Comparison of ENCODE assay signal across 22 cellular contexts in the genomic region with DNA sequence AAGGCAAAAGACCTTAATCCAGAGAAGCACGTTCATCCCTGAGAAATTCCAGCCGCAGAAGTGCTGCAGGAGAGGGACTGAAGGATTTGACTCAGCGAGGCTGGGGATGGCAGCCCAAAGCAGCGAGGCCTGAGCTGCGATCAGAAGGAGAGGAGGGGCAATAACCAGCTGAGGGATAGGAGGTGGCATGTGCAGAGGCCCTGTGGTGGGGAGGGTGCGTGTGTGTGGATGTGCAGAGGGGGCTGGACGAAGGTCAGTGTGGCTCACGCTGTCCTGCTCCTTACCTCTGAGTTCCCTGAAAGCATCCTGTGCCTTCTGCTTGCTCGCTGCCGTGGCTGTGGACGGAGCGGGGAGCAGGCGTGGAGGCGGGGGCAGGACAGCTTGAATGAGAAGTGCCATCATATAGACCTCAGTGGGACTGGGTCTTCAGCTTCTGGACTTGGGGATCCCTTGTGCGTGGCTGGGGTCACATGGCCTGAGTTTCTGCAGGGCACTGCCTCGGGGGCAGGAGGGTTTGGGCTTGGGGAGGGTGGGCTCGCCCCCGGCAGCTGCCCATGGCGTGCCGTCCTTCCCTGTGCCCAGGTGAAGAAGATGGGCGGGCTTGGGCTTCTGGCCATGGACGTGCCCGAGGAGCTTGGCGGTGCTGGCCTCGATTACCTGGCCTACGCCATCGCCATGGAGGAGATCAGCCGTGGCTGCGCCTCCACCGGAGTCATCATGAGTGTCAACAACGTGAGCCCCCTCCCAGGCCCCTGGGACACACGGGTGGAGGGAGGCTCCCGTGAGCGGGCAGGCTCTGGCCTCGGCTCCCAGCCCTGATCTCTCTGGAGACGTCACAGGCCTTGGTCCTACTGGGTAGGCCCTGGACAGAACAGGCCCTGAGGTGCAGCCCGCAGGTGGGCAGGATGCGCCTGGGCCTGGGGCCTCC. TPM values are rescaled to one million over a fixed set of nuclear protein-coding genes. Genes with fewer than 3 reads are reported as not detected.
A peak's percentile ranks its signal among the peaks of the same experiment; 100 is the strongest.
DNase-seq lines count a peak whose midpoint lies in the region; ATAC-seq, FAIRE-seq and TF ChIP-seq lines count a peak whose summit lies in the region.
"Had no signal": no experiment of that assay in that cellular context is flagged by ENCODE, and none has a peak within 500 bp of the region (broad histone marks: within the 10 kb centered on the region; RNA-seq: fewer than 3 reads in every experiment).

No MANE protein-coding gene starts in this region.

- H3K27ac ChIP-seq in astrocyte (ENCODE audit: low read depth, low read length) (no peak overlapping the region), brain microvascular endothelial cell (no peak overlapping the region)
- H3K27ac ChIP-seq in naive thymus-derived CD4-positive, alpha-beta T cell (ENCODE audit: low read depth, low read length) = no peak overlapping the region
- H3K27ac ChIP-seq: 22Rv1, C4-2B, SK-N-MC had no signal

- intact Hi-C loops in naive thymus-derived CD4-positive, alpha-beta T cell (cut with micrococcal nuclease) = no loop called here

- no peaks in the 10 kb centered on the region for H3K4me1 ChIP-seq in astrocyte (ENCODE audit: insufficient read depth, low read length)
- H3K4me1 ChIP-seq in naive thymus-derived CD4-positive, alpha-beta T cell (ENCODE audit: control insufficient read depth in 2 of 2, insufficient read depth in 2 of 2, low read length in 2 of 2) = no peaks in the 10 kb centered on the region
- H3K4me1 ChIP-seq: HAP-1 had no signal

- H3K4me3 ChIP-seq in astrocyte (ENCODE audit: insufficient read depth, low read depth, low read length) (no peak overlapping the region), brain microvascular endothelial cell (ENCODE audit: low read depth, low read length) (no peak overlapping the region)
- H3K4me3 ChIP-seq in naive thymus-derived CD4-positive, alpha-beta T cell (ENCODE audit: low read length) = no peak overlapping the region
- H3K4me3 ChIP-seq: HAP-1, SK-N-MC had no signal

- H3K4me1 Mint-ChIP-seq in astrocyte (ENCODE audit: low read depth, unreplicated experiment) = no peaks in the 10 kb centered on the region
- peaks cover 0 to 3% (median 0%) of the 10 kb centered on the region in 7 donors for H3K4me1 Mint-ChIP-seq in naive thymus-derived CD4-positive, alpha-beta T cell
- H3K4me1 Mint-ChIP-seq in stimulated activated effector memory CD8-positive, alpha-beta T cell treated with anti-CD3 and anti-CD28 coated beads, Interleukin-12 subunit alpha, Interleukin-12 subunit beta, amount 100 ng/mL, for 72 hours = peaks cover 5% of the 10 kb centered on the region

- CTCF ChIA-PET in naive thymus-derived CD4-positive, alpha-beta T cell (lab: Charles Lee) = no interaction called here

- H3K36me3 ChIP-seq in astrocyte (ENCODE audit: insufficient read depth, low read length) (no peaks in the 10 kb centered on the region), brain microvascular endothelial cell (replicated peaks) (no peaks in the 10 kb centered on the region)
- H3K36me3 ChIP-seq in naive thymus-derived CD4-positive, alpha-beta T cell (ENCODE audit: control insufficient read depth in 2 of 3, insufficient read depth in 3 of 3, low read length in 3 of 3) = peaks cover 0 to 33% (median 0%) of the 10 kb centered on the region in 3 experiments
- H3K36me3 ChIP-seq: HAP-1 had no signal

- H2AFZ ChIP-seq in astrocyte (ENCODE audit: low read depth, low read length) = no peak overlapping the region

- no peak overlapping the region for H3K4me3 Mint-ChIP-seq in astrocyte (ENCODE audit: unreplicated experiment)
- no peak overlapping the region for H3K4me3 Mint-ChIP-seq in naive thymus-derived CD4-positive, alpha-beta T cell
- H3K4me3 Mint-ChIP-seq in stimulated activated effector memory CD8-positive, alpha-beta T cell treated with anti-CD3 and anti-CD28 coated beads, Interleukin-12 subunit alpha, Interleukin-12 subunit beta, amount 100 ng/mL, for 72 hours = no peak overlapping the region

- no peaks in the 10 kb centered on the region for H3K79me2 ChIP-seq in astrocyte (ENCODE audit: insufficient read depth, low read length)

- no peaks in the 10 kb centered on the region for H3K9me3 ChIP-seq in astrocyte (ENCODE audit: insufficient read depth, low read depth, low read length)
- no peaks in the 10 kb centered on the region for H3K9me3 ChIP-seq in naive thymus-derived CD4-positive, alpha-beta T cell (ENCODE audit: control insufficient read depth in 2 of 3, low read length in 3 of 3)
- H3K9me3 ChIP-seq: HAP-1 had no signal

- no peak for TF ChIP-seq CTCF in astrocyte (IDR thresholded peaks at IDR 0.05; ENCODE audit: insufficient read depth, low read depth, low read length)
- TF ChIP-seq CTCF in brain microvascular endothelial cell (IDR thresholded peaks at IDR 0.05; ENCODE audit: low read depth, low read length, missing control alignments) = no peak

- H4K20me1 ChIP-seq in astrocyte (ENCODE audit: insufficient read depth, low read length) = no peaks in the 10 kb centered on the region

- H3K27me3 ChIP-seq in astrocyte (ENCODE audit: insufficient read depth, low read length) (no peaks in the 10 kb centered on the region), brain microvascular endothelial cell (replicated peaks) (no peaks in the 10 kb centered on the region)
- no peaks in the 10 kb centered on the region for H3K27me3 ChIP-seq in naive thymus-derived CD4-positive, alpha-beta T cell (ENCODE audit: control insufficient read depth in 2 of 2, insufficient read depth in 2 of 2, low read length in 2 of 2)

- ATAC-seq in naive thymus-derived CD4-positive, alpha-beta T cell = peak; percentile 14
- ATAC-seq in stimulated activated effector memory CD8-positive, alpha-beta T cell treated with anti-CD3 and anti-CD28 coated beads, Interleukin-12 subunit alpha, Interleukin-12 subunit beta, amount 100 ng/mL, for 72 hours = peak; percentile 5
- no peak for ATAC-seq in HG03097 (IDR thresholded peaks at IDR 0.05; ENCODE audit: low FRiP score, unreplicated experiment)

- POLR2A ChIA-PET in naive thymus-derived CD4-positive, alpha-beta T cell (lab: Charles Lee) = no interaction called here

- peak; percentile 26 for DNase-seq in NCI-H82 (lab: John Stamatoyannopoulos, UW)
- no peak for DNase-seq in NCI-H82 treated with DMSO at 0.1 percent for 48 hours (lab: John Stamatoyannopoulos, UW; ENCODE audit: unreplicated experiment)
- DNase-seq in astrocyte (ENCODE audit: low read depth) = no peak
- no peak for DNase-seq in naive thymus-derived CD4-positive, alpha-beta T cell
- DNase-seq in stimulated activated effector memory CD8-positive, alpha-beta T cell treated with anti-CD3 and anti-CD28 coated beads, Interleukin-12 subunit alpha, Interleukin-12 subunit beta, amount 100 ng/mL, for 72 hours (ENCODE audit: low spot score in 2 of 2) = no peak
- DNase-seq in brain microvascular endothelial cell = no peak
- DNase-seq in hypothalamus (lab: John Stamatoyannopoulos, UW) = no peak
- DNase-seq: AML-193, NCI-H1092 treated with DMSO at 0.1 percent for 48 hours, NCI-H146, NCI-H2081 treated with DMSO at 0.1 percent for 48 hours, NCI-H446 treated with DMSO at 0.1 percent for 48 hours, NCI-H69, OCI-M1, Right ventricle myocardium superior had no signal

- H3K27ac Mint-ChIP-seq in astrocyte (ENCODE audit: unreplicated experiment) = peak overlapping the region; percentile 69
- H3K27ac Mint-ChIP-seq in naive thymus-derived CD4-positive, alpha-beta T cell = peak overlapping the region in 1 of 9 donors; percentile 46
- H3K27ac Mint-ChIP-seq in stimulated activated effector memory CD8-positive, alpha-beta T cell treated with anti-CD3 and anti-CD28 coated beads, Interleukin-12 subunit alpha, Interleukin-12 subunit beta, amount 100 ng/mL, for 72 hours = no peak overlapping the region

- in situ Hi-C loops in brain microvascular endothelial cell (cut with HindIII; ENCODE audit: low pct_ligation_motif_present, low sequenced_read_pairs) = no loop called here

- H3K36me3 Mint-ChIP-seq in astrocyte (ENCODE audit: low read depth, unreplicated experiment) = peaks cover 5% of the 10 kb centered on the region
- H3K36me3 Mint-ChIP-seq in naive thymus-derived CD4-positive, alpha-beta T cell = peaks cover 0 to 12% (median 8%) of the 10 kb centered on the region in 5 donors
- H3K36me3 Mint-ChIP-seq in stimulated activated effector memory CD8-positive, alpha-beta T cell treated with anti-CD3 and anti-CD28 coated beads, Interleukin-12 subunit alpha, Interleukin-12 subunit beta, amount 100 ng/mL, for 72 hours = peaks cover 8% of the 10 kb centered on the region

- no peaks in the 10 kb centered on the region for H3K27me3 Mint-ChIP-seq in astrocyte (ENCODE audit: low read depth, unreplicated experiment)
- H3K27me3 Mint-ChIP-seq in naive thymus-derived CD4-positive, alpha-beta T cell = no peaks in the 10 kb centered on the region

- H3K9me3 Mint-ChIP-seq in astrocyte (ENCODE audit: unreplicated experiment) = peaks cover 2% of the 10 kb centered on the region
- no peaks in the 10 kb centered on the region for H3K9me3 Mint-ChIP-seq in naive thymus-derived CD4-positive, alpha-beta T cell
- no peaks in the 10 kb centered on the region for H3K9me3 Mint-ChIP-seq in stimulated activated effector memory CD8-positive, alpha-beta T cell treated with anti-CD3 and anti-CD28 coated beads, Interleukin-12 subunit alpha, Interleukin-12 subunit beta, amount 100 ng/mL, for 72 hours

- no peak overlapping the region for H3K9ac ChIP-seq in astrocyte (ENCODE audit: low read length)

- no peak for FAIRE-seq in astrocyte (lab: Jason Lieb, UNC)
- FAIRE-seq: D721Med, GM12892 had no signal

- no peak overlapping the region for H3K4me2 ChIP-seq in astrocyte (ENCODE audit: low read length)

RNA-seq across cellular contexts. Expression of a gene that starts 11.0 kb away (rescaled TPM):
- total RNA-seq in astrocyte = 2.8 and 2.9 TPM in 2 replicates
- total RNA-seq in naive thymus-derived CD4-positive, alpha-beta T cell = 10 to 100 TPM; 10.4 to 18.1 (median 15.7) TPM
- polyA plus RNA-seq in naive thymus-derived CD4-positive, alpha-beta T cell = 10 to 100 TPM; 18.4 to 28.7 TPM

RNA-seq across cellular contexts. Expression of a gene that starts 26.4 kb away (rescaled TPM):
- total RNA-seq in astrocyte = 21.3 and 24.3 TPM in 2 replicates
- total RNA-seq in naive thymus-derived CD4-positive, alpha-beta T cell = 10 to 100 TPM; 10.9 to 26.7 (median 18.8) TPM
- polyA plus RNA-seq in naive thymus-derived CD4-positive, alpha-beta T cell = 10 to 100 TPM; 10.6 to 12.5 TPM

RNA-seq across cellular contexts. Expression of a gene that starts 49.7 kb away (rescaled TPM):
- 137 and 152 TPM in 2 replicates for total RNA-seq in astrocyte
- total RNA-seq in naive thymus-derived CD4-positive, alpha-beta T cell = 100 to 1,000 TPM in 1 of 5 experiments, 10 to 100 TPM in 4; 27.6 to 132 (median 57.6) TPM
- polyA plus RNA-seq in naive thymus-derived CD4-positive, alpha-beta T cell = 10 to 100 TPM; 24.5 to 41.6 TPM
